ENCODE assay signal across 23 cellular contexts in the genomic region with DNA sequence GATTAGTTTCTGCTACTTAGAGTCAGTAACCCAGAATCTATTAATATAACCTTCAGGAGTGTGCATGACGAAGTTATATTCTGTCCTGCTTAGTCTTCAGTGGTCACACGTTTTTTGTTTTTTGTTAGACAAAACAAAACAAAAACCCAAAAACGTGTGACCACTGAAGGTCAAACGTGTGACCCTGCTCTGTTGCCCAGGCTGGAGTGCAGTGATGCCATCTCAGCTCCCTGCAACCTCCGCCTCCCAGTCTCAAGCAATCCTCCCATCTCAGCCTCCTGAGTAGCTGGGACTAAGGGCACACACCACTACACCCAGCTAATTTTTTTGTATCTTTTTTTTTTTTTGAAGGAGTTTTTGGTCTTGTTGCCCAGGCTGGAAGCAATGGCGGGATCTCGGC.
"Had no signal": no experiment of that assay in that cellular context is flagged by ENCODE, and none has a peak within 500 bp of the region (broad histone marks: within the 10 kb centered on the region; RNA-seq: fewer than 3 reads in every experiment).

No MANE protein-coding gene starts in this region.

- H3K9me3 Mint-ChIP-seq: activated CD8-positive, alpha-beta T cell treated with anti-CD3 and anti-CD28 coated beads for 36 hours; activated naive CD4-positive, alpha-beta T cell treated with anti-CD3 and anti-CD28 coated beads, Interleukin-2, amount 50 U/mL, for 24 hours; brain; naive thymus-derived CD4-positive, alpha-beta T cell; neural crest cell; T-helper 2 cell treated with Interferon-gamma antibody and Interleukin-4, amounts not matched to agents 5 μg/mL and 100 μg/mL, for 36 hours had no signal

- H3K36me3 Mint-ChIP-seq: activated naive CD4-positive, alpha-beta T cell treated with anti-CD3 and anti-CD28 coated beads, Interleukin-2, amount 50 U/mL, for 24 hours; brain had no signal

- ATAC-seq: activated CD8-positive, alpha-beta T cell treated with anti-CD3 and anti-CD28 coated beads for 36 hours; heart right ventricle; left cardiac atrium; naive thymus-derived CD4-positive, alpha-beta T cell had no signal

- H3K36me3 ChIP-seq: heart right ventricle, sigmoid colon, stomach, suprapubic skin, tibial nerve had no signal

- DNase-seq: activated CD4-positive, alpha-beta T cell treated with anti-CD3 and anti-CD28 coated beads, Interleukin-2, amount 10 ng/mL, durations not matched to agents 7 days and 5 days; activated CD4-positive, CD25-positive, alpha-beta regulatory T cell treated with anti-CD3 and anti-CD28 coated beads, Interleukin-2, amount 50 U/mL, for 72 hours; activated CD8-positive, alpha-beta T cell treated with anti-CD3 and anti-CD28 coated beads for 36 hours; activated gamma-delta T cell treated with Interleukin-2 at 50 U/mL for 16 hours; activated T-cell treated with anti-CD3 and anti-CD28 coated beads, Interleukin-2, amount 50 U/mL, for 1 hour; aorta; heart right ventricle; left cardiac atrium; naive thymus-derived CD4-positive, alpha-beta T cell; retina; sigmoid colon; stimulated activated CD4-positive, alpha-beta T cell treated with anti-CD3 and anti-CD28 coated beads, Interleukin-4, amount 100 ng/mL, for 4 hours; stomach had no signal

- FAIRE-seq: endometrium had no signal

- H3K27ac Mint-ChIP-seq: activated CD4-positive, alpha-beta T cell treated with anti-CD3 and anti-CD28 coated beads, Interleukin-2, amount 10 ng/mL, durations not matched to agents 7 days and 5 days; activated CD8-positive, alpha-beta T cell treated with anti-CD3 and anti-CD28 coated beads for 36 hours; activated naive CD4-positive, alpha-beta T cell treated with anti-CD3 and anti-CD28 coated beads, Interleukin-2, amount 50 U/mL, for 24 hours; brain; progenitor cell of endocrine pancreas; T-helper 2 cell treated with Interferon-gamma antibody and Interleukin-4, amounts not matched to agents 5 μg/mL and 100 μg/mL, for 36 hours had no signal

- H3K4me3 ChIP-seq: heart right ventricle, sigmoid colon, smooth muscle cell, stomach, suprapubic skin, tibial nerve had no signal

- H3K4me2 ChIP-seq: smooth muscle cell had no signal

- H3K4me3 Mint-ChIP-seq: activated CD4-positive, alpha-beta T cell treated with anti-CD3 and anti-CD28 coated beads, Interleukin-2, amount 10 ng/mL, durations not matched to agents 7 days and 5 days; activated CD8-positive, alpha-beta T cell treated with anti-CD3 and anti-CD28 coated beads for 36 hours; activated naive CD4-positive, alpha-beta T cell treated with anti-CD3 and anti-CD28 coated beads, Interleukin-2, amount 50 U/mL, for 24 hours; brain; naive thymus-derived CD4-positive, alpha-beta T cell; neural crest cell; T-helper 2 cell treated with Interferon-gamma antibody and Interleukin-4, amounts not matched to agents 5 μg/mL and 100 μg/mL, for 36 hours had no signal

- H3K9me3 ChIP-seq: heart right ventricle, sigmoid colon, stomach, suprapubic skin, tibial nerve had no signal

- H3K27me3 ChIP-seq: heart right ventricle, sigmoid colon, stomach, suprapubic skin, tibial nerve had no signal

- H3K27ac ChIP-seq: sigmoid colon, suprapubic skin, tibial nerve, VCaP had no signal

- H3K27me3 Mint-ChIP-seq: activated CD4-positive, alpha-beta T cell treated with anti-CD3 and anti-CD28 coated beads, Interleukin-2, amount 10 ng/mL, durations not matched to agents 7 days and 5 days; activated CD8-positive, alpha-beta T cell treated with anti-CD3 and anti-CD28 coated beads for 36 hours; activated naive CD4-positive, alpha-beta T cell treated with anti-CD3 and anti-CD28 coated beads, Interleukin-2, amount 50 U/mL, for 24 hours; brain; naive thymus-derived CD4-positive, alpha-beta T cell had no signal
